In the genomic region with DNA sequence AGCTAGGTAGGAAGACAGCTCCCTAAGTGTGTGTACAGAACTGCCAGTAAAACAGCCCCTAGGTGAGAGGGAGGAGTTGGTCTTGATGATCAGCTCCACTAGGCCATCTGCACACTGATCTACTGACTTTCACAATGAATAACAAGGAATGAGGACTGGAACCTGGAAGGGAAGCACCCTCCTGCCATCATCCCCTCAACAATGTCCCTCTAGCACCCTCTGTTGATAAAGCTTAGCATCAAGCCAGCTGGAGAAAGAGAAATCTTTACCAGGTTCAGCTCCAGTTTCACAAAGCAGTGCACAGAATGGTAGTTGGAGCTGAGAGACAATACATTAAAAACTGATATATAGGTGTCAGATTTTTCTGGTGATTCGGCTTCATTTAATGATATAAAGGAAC, we compare ENCODE assay signal across 9 cellular contexts. TPM values are rescaled to one million over a fixed set of nuclear protein-coding genes. Genes with fewer than 3 reads are reported as not detected.
DNase-seq lines count a peak whose midpoint lies in the region; ATAC-seq and TF ChIP-seq lines count a peak whose summit lies in the region.
"Had no signal": no experiment of that assay in that cellular context is flagged by ENCODE, and none has a peak within 500 bp of the region (broad histone marks: within the 10 kb centered on the region; RNA-seq: fewer than 3 reads in every experiment).

No MANE protein-coding gene starts in this region.

- no peaks in the 10 kb centered on the region for H3K4me1 Mint-ChIP-seq in chondrocyte (ENCODE audit: low read depth)
- H3K4me1 Mint-ChIP-seq in osteocyte (ENCODE audit: unreplicated experiment): no peaks in the 10 kb centered on the region

- H3K36me3 Mint-ChIP-seq in chondrocyte (ENCODE audit: low read depth): no peaks in the 10 kb centered on the region
- H3K36me3 Mint-ChIP-seq in osteocyte (ENCODE audit: unreplicated experiment): no peaks in the 10 kb centered on the region

- no peaks in the 10 kb centered on the region for H3K27me3 ChIP-seq in esophagus muscularis mucosa

- H3K9me3 Mint-ChIP-seq in chondrocyte (ENCODE audit: low read depth) (peaks cover 11% of the 10 kb centered on the region), osteocyte (ENCODE audit: unreplicated experiment) (no peaks in the 10 kb centered on the region)

- H3K4me3 Mint-ChIP-seq in chondrocyte (ENCODE audit: unreplicated experiment) (no peak overlapping the region), osteocyte (ENCODE audit: unreplicated experiment) (no peak overlapping the region)
- H3K4me3 Mint-ChIP-seq: stimulated activated naive CD8-positive, alpha-beta T cell treated with anti-CD3 and anti-CD28 coated beads, Interleukin-15, Interleukin-2, amounts not matched to agents 100 ng/mL and 50 ng/mL, for 24 hours had no signal

- intact Hi-C loops in Right ventricle myocardium superior (cut with DNase I) (no loop called here), esophagus muscularis mucosa (cut with DNase I) (no loop called here)

- no peak overlapping the region for H3K4me3 ChIP-seq in AG10803 (ENCODE audit: low read length)
- no peak overlapping the region for H3K4me3 ChIP-seq in esophagus muscularis mucosa

- 4% methylated on average over 1 of the region's 1 CpG for WGBS in esophagus muscularis mucosa

- H3K9me3 ChIP-seq in esophagus muscularis mucosa: peaks cover 0 to 25% (median 13%) of the 10 kb centered on the region in 4 donors

- H3K36me3 ChIP-seq in esophagus muscularis mucosa: no peaks in the 10 kb centered on the region

- ATAC-seq in GM21423 (IDR thresholded peaks at IDR 0.05; ENCODE audit: unreplicated experiment) (peak; percentile 51), Right ventricle myocardium superior (ENCODE audit: poor library complexity) (no peak), HG03097 (IDR thresholded peaks at IDR 0.05; ENCODE audit: low FRiP score, unreplicated experiment) (no peak)

- TF ChIP-seq EP300 in esophagus muscularis mucosa (IDR thresholded peaks at IDR 0.05): no peak

- DNase-seq in AG10803 (ENCODE audit: low read depth) (peak; percentile 62), NCI-H2081 treated with DMSO at 0.1 percent for 48 hours (lab: John Stamatoyannopoulos, UW) (peak; percentile 0), chondrocyte (ENCODE audit: low spot score) (no peak), osteocyte (ENCODE audit: extremely low spot score, unreplicated experiment) (no peak), Right ventricle myocardium superior (no peak), esophagus muscularis mucosa (ENCODE audit: extremely low spot score) (no peak)

- no peaks in the 10 kb centered on the region for H3K4me1 ChIP-seq in esophagus muscularis mucosa

- TF ChIP-seq CTCF in AG10803 (conservative IDR thresholded peaks at IDR 0.05; ENCODE audit: low read length) (peak; percentile 85), chondrocyte (IDR thresholded peaks at IDR 0.05) (peak; percentile 84), osteocyte (IDR thresholded peaks at IDR 0.05) (peak; percentile 73), esophagus muscularis mucosa (IDR thresholded peaks at IDR 0.05) (no peak)

- H3K27ac Mint-ChIP-seq in chondrocyte (ENCODE audit: unreplicated experiment) (no peak overlapping the region), osteocyte (ENCODE audit: unreplicated experiment) (no peak overlapping the region)
- H3K27ac Mint-ChIP-seq: stimulated activated naive CD8-positive, alpha-beta T cell treated with anti-CD3 and anti-CD28 coated beads, Interleukin-15, Interleukin-2, amounts not matched to agents 100 ng/mL and 50 ng/mL, for 24 hours had no signal

- H3K27me3 Mint-ChIP-seq in chondrocyte (ENCODE audit: low read depth) (peaks cover 13% of the 10 kb centered on the region), osteocyte (ENCODE audit: unreplicated experiment) (peaks cover 16% of the 10 kb centered on the region)

- TF ChIP-seq POLR2A in esophagus muscularis mucosa (IDR thresholded peaks at IDR 0.05; ENCODE audit: low read depth): no peak

- no peak overlapping the region for H3K27ac ChIP-seq in esophagus muscularis mucosa (replicated peaks in 1 of 4)

RNA-seq across cellular contexts. Expression of a gene that starts 57.2 kb away (rescaled TPM):
- 1.3 to 3.6 TPM (median 1.8 TPM) in 3 replicates for total RNA-seq in chondrocyte
- total RNA-seq in osteocyte: 2.9 and 3.2 TPM in 2 replicates
- 4.4 TPM for total RNA-seq in Right ventricle myocardium superior
- total RNA-seq in esophagus muscularis mucosa: 1 to 10 TPM; 3.1 to 5.4 (median 4.0) TPM

Comparison
In these comparisons a context has a peak if more than half of its experiments do, and no peak if none do; other contexts are left out.
1. DNase-seq: peak in AG10803 (single experiment) and NCI-H2081 treated with DMSO at 0.1 percent for 48 hours (single experiment); none in chondrocyte (single experiment), osteocyte (single experiment), Right ventricle myocardium superior (single experiment) and esophagus muscularis mucosa (single experiment).
2. CTCF ChIP-seq: peak in AG10803 (single experiment), chondrocyte (single experiment) and osteocyte (single experiment); none in esophagus muscularis mucosa (0 of 3).